24 cellular contexts compared by ENCODE assay signal in genomic region chr19:13959141-13959961, GRCh38. TPM values are rescaled to one million over a fixed set of nuclear protein-coding genes. Genes with fewer than 3 reads are reported as not detected.
"Had no signal": no experiment of that assay in that cellular context is flagged by ENCODE, and none has a peak within 500 bp of the region (broad histone marks: within the 10 kb centered on the region; RNA-seq: fewer than 3 reads in every experiment).

No MANE protein-coding gene starts in this region.

- DNase-seq: activated CD4-positive, alpha-beta memory T cell treated with anti-CD3 and anti-CD28 coated beads for 36 hours; activated T-cell treated with anti-CD3 and anti-CD28 coated beads, Interleukin-2, amount 50 U/mL, for 4 hours; foreskin keratinocyte; left ventricle myocardium superior; nucleus accumbens; stimulated activated naive CD4-positive, alpha-beta T cell treated with Interleukin-2 at 50 U/mL for 16 hours; T-helper 9 cell had no signal

- H3K4me3 ChIP-seq: esophagus muscularis mucosa, heart left ventricle, psoas muscle, smooth muscle cell, tibial nerve had no signal

- H3K9me3 ChIP-seq: esophagus muscularis mucosa, heart left ventricle, psoas muscle, tibial nerve had no signal

- H3K9ac ChIP-seq: parathyroid adenoma had no signal

- ATAC-seq: left ventricle myocardium superior had no signal

- H3K4me2 ChIP-seq: smooth muscle cell had no signal

- H3K9me3 Mint-ChIP-seq: activated CD4-positive, alpha-beta memory T cell treated with anti-CD3 and anti-CD28 coated beads for 36 hours; activated CD4-positive, alpha-beta T cell treated with anti-CD3 and anti-CD28 coated beads, Interleukin-2, amount 10 ng/mL, durations not matched to agents 24 days and 14 days; activated naive CD4-positive, alpha-beta T cell treated with anti-CD3 and anti-CD28 coated beads, Interleukin-2, amount 50 U/mL, for 24 hours; activated naive CD8-positive, alpha-beta T cell treated with anti-CD3 and anti-CD28 coated beads, Interleukin-2, amount 50 U/mL, for 24 hours; activated T-cell treated with anti-CD3 and anti-CD28 coated beads, Interleukin-2, amount 50 U/mL, for 4 hours; activated T-helper 2 cell treated with anti-CD3 and anti-CD28 coated beads, Interferon-gamma antibody, Interleukin-2, Interleukin-4, amounts not matched to agents 10 μg/mL and 5 μg/mL and 100 μg/mL, durations not matched to agents 14 hours and 24 hours and 36 hours; mesothelial cell of epicardium; naive thymus-derived CD4-positive, alpha-beta T cell; T-helper 1 cell treated with Interleukin-12 subunit alpha and Interleukin-12 subunit beta and Interleukin-4 antibody, amounts not matched to agents 30 μg/mL and 1 μg/mL, for 36 hours had no signal

- H3K79me2 ChIP-seq: parathyroid adenoma had no signal

- H3K4me1 ChIP-seq: foreskin keratinocyte, parathyroid adenoma, psoas muscle had no signal

- H3K27me3 Mint-ChIP-seq: activated CD4-positive, alpha-beta memory T cell treated with anti-CD3 and anti-CD28 coated beads for 36 hours; activated CD4-positive, alpha-beta T cell treated with anti-CD3 and anti-CD28 coated beads, Interleukin-2, amount 10 ng/mL, durations not matched to agents 24 days and 14 days; activated naive CD4-positive, alpha-beta T cell treated with anti-CD3 and anti-CD28 coated beads, Interleukin-2, amount 50 U/mL, for 24 hours; activated naive CD8-positive, alpha-beta T cell treated with anti-CD3 and anti-CD28 coated beads, Interleukin-2, amount 50 U/mL, for 24 hours; naive thymus-derived CD4-positive, alpha-beta T cell had no signal

- H3K4me1 Mint-ChIP-seq: mesothelial cell of epicardium had no signal

- H3K27ac Mint-ChIP-seq: activated CD4-positive, alpha-beta memory T cell treated with anti-CD3 and anti-CD28 coated beads for 36 hours; activated CD4-positive, alpha-beta T cell treated with anti-CD3 and anti-CD28 coated beads, Interleukin-2, amount 10 ng/mL, durations not matched to agents 24 days and 14 days; activated naive CD4-positive, alpha-beta T cell treated with anti-CD3 and anti-CD28 coated beads, Interleukin-2, amount 50 U/mL, for 24 hours; activated naive CD8-positive, alpha-beta T cell treated with anti-CD3 and anti-CD28 coated beads, Interleukin-2, amount 50 U/mL, for 24 hours; activated T-helper 2 cell treated with anti-CD3 and anti-CD28 coated beads, Interferon-gamma antibody, Interleukin-2, Interleukin-4, amounts not matched to agents 10 μg/mL and 5 μg/mL and 100 μg/mL, durations not matched to agents 14 hours and 24 hours and 36 hours; mesothelial cell of epicardium; T-helper 1 cell treated with Interleukin-12 subunit alpha and Interleukin-12 subunit beta and Interleukin-4 antibody, amounts not matched to agents 30 μg/mL and 1 μg/mL, for 36 hours had no signal

- H3K27ac ChIP-seq: esophagus muscularis mucosa, foreskin keratinocyte, parathyroid adenoma, psoas muscle, tibial nerve, WERI-Rb-1 had no signal

- H3K4me3 Mint-ChIP-seq: activated CD4-positive, alpha-beta memory T cell treated with anti-CD3 and anti-CD28 coated beads for 36 hours; activated CD4-positive, alpha-beta T cell treated with anti-CD3 and anti-CD28 coated beads, Interleukin-2, amount 10 ng/mL, durations not matched to agents 24 days and 14 days; activated naive CD4-positive, alpha-beta T cell treated with anti-CD3 and anti-CD28 coated beads, Interleukin-2, amount 50 U/mL, for 24 hours; activated naive CD8-positive, alpha-beta T cell treated with anti-CD3 and anti-CD28 coated beads, Interleukin-2, amount 50 U/mL, for 24 hours; activated T-cell treated with anti-CD3 and anti-CD28 coated beads, Interleukin-2, amount 50 U/mL, for 4 hours; mesothelial cell of epicardium; naive thymus-derived CD4-positive, alpha-beta T cell; T-helper 1 cell treated with Interleukin-12 subunit alpha and Interleukin-12 subunit beta and Interleukin-4 antibody, amounts not matched to agents 30 μg/mL and 1 μg/mL, for 36 hours had no signal

- H3K27me3 ChIP-seq: esophagus muscularis mucosa, foreskin keratinocyte, heart left ventricle, tibial nerve had no signal

RNA-seq across cellular contexts. Expression of gene PODNL1, which starts 21.1 kb away (rescaled TPM):
- total RNA-seq: activated CD4-positive, alpha-beta T cell treated with anti-CD3 and anti-CD28 coated beads, Interleukin-2, amount 10 ng/mL, durations not matched to agents 24 days and 14 days; lung microvascular endothelial cell; temporal lobe had no signal
- polyA plus RNA-seq: neural cell had no signal
